Comparison of ENCODE assay signal across 1 cellular context in genomic region chr11:115456019-115456418, GRCh38.
TF ChIP-seq lines count a peak whose summit lies in the region.

No MANE protein-coding gene starts in this region.

TF ChIP-seq in GM23338, 12 proteins besides CTCF, POLR2A, EP300 and RAD21 (continued from another document):
- TF ChIP-seq ZNF462 (CRISPR knock-in tag; IDR thresholded peaks at IDR 0.05) (no peak), CREB1 (CRISPR knock-in tag; IDR thresholded peaks at IDR 0.05; ENCODE audit: low read depth) (no peak)
TF ChIP-seq in GM23338: peak in this region for 0.
